ENCODE assay signal across 15 cellular contexts in the genomic region with DNA sequence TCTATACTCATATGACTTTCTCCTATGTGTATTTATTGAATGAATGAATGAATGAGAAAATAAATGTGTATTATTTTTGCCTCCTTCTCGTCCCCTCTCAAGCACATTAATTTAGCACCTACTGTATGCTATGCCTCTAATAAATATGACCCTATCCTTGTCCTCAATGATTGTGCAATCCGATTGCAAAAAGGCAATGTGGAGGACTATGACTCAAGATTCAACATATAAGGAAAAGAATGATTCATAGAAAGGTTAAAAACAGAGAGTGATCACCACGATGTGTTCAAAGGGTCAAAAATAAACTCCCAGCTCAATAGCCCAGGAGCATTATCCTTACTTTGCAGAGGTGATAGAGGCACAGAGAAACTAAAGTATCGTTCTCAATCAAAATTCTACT.
"Had no signal": no experiment of that assay in that cellular context is flagged by ENCODE, and none has a peak within 500 bp of the region (broad histone marks: within the 10 kb centered on the region; RNA-seq: fewer than 3 reads in every experiment).

No MANE protein-coding gene starts in this region.

- H3K36me3 Mint-ChIP-seq: mesothelial cell of epicardium, neural progenitor cell had no signal

- H3K4me2 ChIP-seq: neural progenitor cell, smooth muscle cell had no signal

- H3K9ac ChIP-seq: neural progenitor cell had no signal

- DNase-seq: activated CD4-positive, alpha-beta T cell treated with anti-CD3 and anti-CD28 coated beads, Interleukin-2, amount 50 U/mL, for 4 hours; activated CD4-positive, CD25-positive, alpha-beta regulatory T cell treated with anti-CD3 and anti-CD28 coated beads, Interleukin-2, amount 50 U/mL, for 72 hours; activated effector memory CD4-positive, alpha-beta T cell treated with Interleukin-2 at 50 U/mL for 16 hours; activated T-cell treated with anti-CD3 and anti-CD28 coated beads, Interleukin-2, amount 50 U/mL, for 1 hour; colonic mucosa; effector CD4-positive, alpha-beta T cell; hippocampal formation; kidney glomerular epithelial cell; posterior cingulate gyrus; T-helper 2 cell had no signal

- H3K9me3 Mint-ChIP-seq: mesothelial cell of epicardium had no signal

- ATAC-seq: activated naive CD4-positive, alpha-beta T cell treated with anti-CD3 and anti-CD28 coated beads, Interleukin-2, amount 50 U/mL, for 72 hours had no signal

- H3K4me1 ChIP-seq: colonic mucosa, neural progenitor cell, right atrium auricular region had no signal

- H3K27me3 ChIP-seq: colonic mucosa, neural progenitor cell, right atrium auricular region had no signal

- H3K27ac Mint-ChIP-seq: activated naive CD4-positive, alpha-beta T cell treated with anti-CD3 and anti-CD28 coated beads, Interleukin-2, amount 50 U/mL, for 72 hours; mesothelial cell of epicardium; neural progenitor cell had no signal

- H3K9me3 ChIP-seq: colonic mucosa, right atrium auricular region had no signal

- H3K4me3 ChIP-seq: colonic mucosa, neural progenitor cell, right atrium auricular region, smooth muscle cell had no signal

- H3K36me3 ChIP-seq: colonic mucosa, neural progenitor cell, right atrium auricular region had no signal

- H2AFZ ChIP-seq: neural progenitor cell had no signal

- H3K4me3 Mint-ChIP-seq: mesothelial cell of epicardium, neural progenitor cell had no signal

- H3K4me1 Mint-ChIP-seq: mesothelial cell of epicardium had no signal

- H3K27ac ChIP-seq: colonic mucosa, neural progenitor cell, right atrium auricular region had no signal
